In the genomic region with DNA sequence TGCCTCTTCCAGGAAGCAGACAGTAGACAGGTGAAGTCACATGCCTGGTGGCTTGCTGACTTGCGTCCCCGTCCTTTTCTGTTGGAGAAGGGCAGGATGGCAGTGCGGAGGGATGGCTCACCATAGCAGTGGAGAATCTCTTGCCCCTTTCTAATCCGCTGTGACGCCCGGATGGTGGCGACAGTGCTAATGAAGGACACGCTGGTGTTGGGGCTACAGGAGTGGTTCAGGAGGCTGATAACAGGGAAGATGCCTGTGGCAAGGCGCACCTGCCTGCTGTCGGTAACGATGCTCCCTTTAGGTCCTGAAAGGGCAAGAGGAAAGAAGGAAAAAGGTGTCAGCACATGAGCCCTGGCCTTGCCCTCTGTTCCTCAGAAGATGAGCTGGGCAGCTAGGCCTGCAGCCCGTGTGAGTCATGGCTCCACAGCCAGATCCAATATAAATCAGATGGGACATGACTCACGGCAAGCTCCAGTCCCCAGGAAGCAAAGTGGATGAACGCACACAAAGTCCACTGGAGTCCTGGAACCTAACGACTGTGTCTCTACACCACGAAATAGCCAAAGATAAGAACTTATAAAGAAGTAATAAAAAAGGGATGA, we compare ENCODE assay signal across 8 cellular contexts. TPM values are rescaled to one million over a fixed set of nuclear protein-coding genes. Genes with fewer than 3 reads are reported as not detected.
DNase-seq lines count a peak whose midpoint lies in the region; ATAC-seq and TF ChIP-seq lines count a peak whose summit lies in the region.

No MANE protein-coding gene starts in this region.

- H3K27ac ChIP-seq in VCaP, result peak overlapping the region; percentile 47

- ATAC-seq in GM18861 (IDR thresholded peaks at IDR 0.05; ENCODE audit: unreplicated experiment), result no peak

- DNase-seq in COLO829 (ENCODE audit: low spot score), result peak; percentile 76
- peak; percentile 91 for DNase-seq in glomerular visceral epithelial cell (ENCODE audit: extremely low spot score)
- DNase-seq in pulmonary artery endothelial cell (ENCODE audit: low read depth, low spot score), result peak; percentile 76
- DNase-seq in SHP77 treated with DMSO at 0.1 percent for 48 hours (lab: John Stamatoyannopoulos, UW), result no peak
- no peak for DNase-seq in NCI-H146 (lab: John Stamatoyannopoulos, UW)
- DNase-seq in midbrain (lab: John Stamatoyannopoulos, UW), result no peak

- no peak for TF ChIP-seq CTCF in VCaP (conservative IDR thresholded peaks at IDR 0.05)

RNA-seq across cellular contexts. Expression of gene SERPINF1, which starts 25.5 kb away (rescaled TPM):
- 0.13 TPM in 1 of 2 replicates, not detected in the other for total RNA-seq in pulmonary artery endothelial cell

RNA-seq across cellular contexts. Expression of gene SMYD4, which starts 42.3 kb away (rescaled TPM):
- 10.6 and 12.2 TPM in 2 replicates for total RNA-seq in pulmonary artery endothelial cell

RNA-seq across cellular contexts. Expression of gene RPA1, which starts 42.4 kb away (rescaled TPM):
- 57.0 and 64.2 TPM in 2 replicates for total RNA-seq in pulmonary artery endothelial cell

RNA-seq across cellular contexts. Expression of gene SERPINF2, which starts 44.7 kb away (rescaled TPM):
- not detected in 2 replicates for total RNA-seq in pulmonary artery endothelial cell

Comparison
In these comparisons a context has a peak if more than half of its experiments do, and no peak if none do; other contexts are left out.
1. DNase-seq: peak in COLO829 (single experiment), glomerular visceral epithelial cell (single experiment) and pulmonary artery endothelial cell (single experiment); none in SHP77 treated with DMSO at 0.1 percent for 48 hours (single experiment), NCI-H146 (single experiment) and midbrain (single experiment).